In genomic region chr3:48439820-48440589, GRCh38 we compare ENCODE assay signal across 8 cellular contexts.
A peak's percentile ranks its signal among the peaks of the same experiment; 100 is the strongest.
DNase-seq lines count a peak whose midpoint lies in the region; ATAC-seq and TF ChIP-seq lines count a peak whose summit lies in the region.

Gene CCDC51, minus strand, starts transcription at chr3:48440119. Its CDS starts 4,991 bp downstream, at chr3:48435128.
Gene TMA7, plus strand, starts transcription at chr3:48440257. Its CDS starts 40 bp downstream, at chr3:48440297.

- H3K27ac Mint-ChIP-seq in activated naive CD4-positive, alpha-beta T cell treated with anti-CD3 and anti-CD28 coated beads, Interleukin-2, amount 50 U/mL, for 24 hours: peak within 1 kb of the TSS; percentile 81

- peak within 1 kb of the TSS; percentile 98 for H3K4me3 ChIP-seq in GM08714 (ENCODE audit: low read length)

- ATAC-seq in HG02588 (IDR thresholded peaks at IDR 0.05; ENCODE audit: unreplicated experiment) (peak; percentile 94), SK-N-SH treated with all-trans-retinoic acid at 6 μM for 48 hours (peak; percentile 97)

- DNase-seq in NCI-H1092 (lab: John Stamatoyannopoulos, UW): peak; percentile 94
- peak; percentile 99 for DNase-seq in germinal center (ENCODE audit: low spot score)
- peak; percentile 82 for DNase-seq in non-pigmented ciliary epithelial cell (ENCODE audit: low read depth)
- peak; percentile 99 for DNase-seq in superior temporal gyrus (ENCODE audit: extremely low spot score)

- H3K4me3 Mint-ChIP-seq in activated naive CD4-positive, alpha-beta T cell treated with anti-CD3 and anti-CD28 coated beads, Interleukin-2, amount 50 U/mL, for 24 hours: peak within 1 kb of the TSS; percentile 95

- H3K4me1 Mint-ChIP-seq in activated naive CD4-positive, alpha-beta T cell treated with anti-CD3 and anti-CD28 coated beads, Interleukin-2, amount 50 U/mL, for 24 hours: peaks cover 32% of the 10 kb centered on the region

- no peaks in the 10 kb centered on the region for H3K27me3 Mint-ChIP-seq in activated naive CD4-positive, alpha-beta T cell treated with anti-CD3 and anti-CD28 coated beads, Interleukin-2, amount 50 U/mL, for 24 hours

- peaks cover 4% of the 10 kb centered on the region for H3K36me3 Mint-ChIP-seq in activated naive CD4-positive, alpha-beta T cell treated with anti-CD3 and anti-CD28 coated beads, Interleukin-2, amount 50 U/mL, for 24 hours

- H3K9me3 Mint-ChIP-seq in activated naive CD4-positive, alpha-beta T cell treated with anti-CD3 and anti-CD28 coated beads, Interleukin-2, amount 50 U/mL, for 24 hours: no peaks in the 10 kb centered on the region

TF ChIP-seq in SK-N-SH treated with all-trans-retinoic acid at 6 μM for 48 hours, 23 proteins besides CTCF, POLR2A, EP300 and RAD21:
- TF ChIP-seq CREB5 (CRISPR knock-in tag; IDR thresholded peaks at IDR 0.05; ENCODE audit: low read depth) (no peak), OSR1 (CRISPR knock-in tag; IDR thresholded peaks at IDR 0.05) (no peak), ZFP30 (CRISPR knock-in tag; IDR thresholded peaks at IDR 0.05) (no peak), PATZ1 (CRISPR knock-in tag; IDR thresholded peaks at IDR 0.05; ENCODE audit: borderline replicate concordance) (no peak), GLIS3 (CRISPR knock-in tag; IDR thresholded peaks at IDR 0.05) (no peak), PPARA (CRISPR knock-in tag; IDR thresholded peaks at IDR 0.05; ENCODE audit: borderline replicate concordance) (no peak)

Comparison
In these comparisons a context has a peak if more than half of its experiments do, and no peak if none do; other contexts are left out.
1. Peak in every context shown above with its lines: DNase-seq, ATAC-seq and H3K4me3 ChIP-seq.